13 cellular contexts compared by ENCODE assay signal in the genomic region with DNA sequence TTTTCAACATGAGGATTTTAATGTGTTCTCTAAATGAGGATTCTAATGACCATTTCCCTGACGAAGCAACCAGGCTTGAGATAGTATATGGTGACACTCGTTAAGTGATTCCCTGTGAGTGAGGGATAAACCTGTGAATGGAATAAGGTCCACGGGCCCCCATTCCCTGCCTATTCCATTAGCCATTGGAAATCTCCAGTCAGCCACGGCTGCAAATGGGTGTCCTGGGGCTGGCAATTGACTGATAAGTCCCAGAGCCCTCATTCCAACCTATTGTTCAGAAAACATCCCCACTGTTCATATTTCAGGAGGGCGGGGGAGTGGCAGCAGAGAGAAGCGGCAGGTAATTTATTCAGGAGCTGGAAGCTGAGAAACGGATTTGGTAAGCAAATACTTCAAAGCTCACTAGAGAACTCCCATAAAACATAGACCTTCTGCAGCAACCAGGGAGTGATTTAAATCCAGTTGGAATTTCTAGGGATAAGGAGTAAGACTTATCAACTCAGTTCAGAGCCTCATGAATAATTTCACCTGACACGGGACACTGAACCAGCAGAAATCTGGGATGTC. TPM values are rescaled to one million over a fixed set of nuclear protein-coding genes. Genes with fewer than 3 reads are reported as not detected.
DNase-seq lines count a peak whose midpoint lies in the region; ATAC-seq and TF ChIP-seq lines count a peak whose summit lies in the region.
"Had no signal": no experiment of that assay in that cellular context is flagged by ENCODE, and none has a peak within 500 bp of the region (broad histone marks: within the 10 kb centered on the region; RNA-seq: fewer than 3 reads in every experiment).

No MANE protein-coding gene starts in this region.

- H3K27me3 Mint-ChIP-seq in mesothelial cell of epicardium (ENCODE audit: low read depth), result peaks cover 93% of the 10 kb centered on the region

- POLR2A ChIA-PET in Panc1 (lab: Charles Lee), result interaction anchor here (0.6 to 0.7 kb wide), 2 partner anchors 183 to 232 kb away, joined by 3 to 7 read pairs; no protein-coding TSS in a partner anchor

- TF ChIP-seq CTCF in Panc1 (IDR thresholded peaks at IDR 0.05), result no peak
- no peak for TF ChIP-seq CTCF in mesothelial cell of epicardium (IDR thresholded peaks at IDR 0.05; ENCODE audit: unreplicated experiment)

- no TSS peak for BruUV-seq in Panc1 (replicated peaks; lab: Mats Ljungman, UMichigan)

- H3K27me3 ChIP-seq in HUES6 (ENCODE audit: control insufficient read depth, insufficient read depth, low read length) (peaks cover 56% of the 10 kb centered on the region), Panc1 (ENCODE audit: control insufficient read depth, insufficient read depth, low read length) (no peaks in the 10 kb centered on the region)
- H3K27me3 ChIP-seq: SJSA1 had no signal

- DNase-seq in COR-L47 (lab: John Stamatoyannopoulos, UW) (peak; percentile 26), Panc1 (ENCODE audit: low read depth, low spot score) (no peak), mesothelial cell of epicardium (ENCODE audit: low spot score in 2 of 2, unreplicated experiment in 2 of 2) (no peak), iPS-NIHi7 (ENCODE audit: extremely low spot score) (no peak)
- DNase-seq: activated CD4-positive, alpha-beta T cell treated with anti-CD3 and anti-CD28 coated beads for 36 hours; activated naive CD4-positive, alpha-beta T cell treated with anti-CD3 and anti-CD28 coated beads for 36 hours; tibial artery had no signal

- H3K27ac ChIP-seq in HUES6 (ENCODE audit: low read depth, low read length), result no peak overlapping the region
- peak overlapping the region; percentile 84 for H3K27ac ChIP-seq in Panc1 (ENCODE audit: low read length)
- H3K27ac ChIP-seq: SJSA1 had no signal

- CTCF ChIA-PET in Panc1 (lab: Charles Lee), result interaction anchor here (0.5 to 2.2 kb wide), 13 partner anchors 13 to 533 kb away, joined by 3 to 31 read pairs (median 4); no protein-coding TSS in a partner anchor

- ATAC-seq in Panc1, result no peak
- ATAC-seq in GM19351 (IDR thresholded peaks at IDR 0.05; ENCODE audit: unreplicated experiment), result no peak
- no peak for ATAC-seq in GM21447 (IDR thresholded peaks at IDR 0.05; ENCODE audit: unreplicated experiment)
- no peak for ATAC-seq in GM18519 (IDR thresholded peaks at IDR 0.05; ENCODE audit: low FRiP score, unreplicated experiment)
- ATAC-seq: activated CD4-positive, alpha-beta T cell treated with anti-CD3 and anti-CD28 coated beads for 36 hours had no signal

- peaks cover 8% of the 10 kb centered on the region for H3K9me3 Mint-ChIP-seq in mesothelial cell of epicardium

- H3K27ac Mint-ChIP-seq in mesothelial cell of epicardium, result no peak overlapping the region
- H3K27ac Mint-ChIP-seq: activated CD4-positive, alpha-beta T cell treated with anti-CD3 and anti-CD28 coated beads for 36 hours; activated naive CD4-positive, alpha-beta T cell treated with anti-CD3 and anti-CD28 coated beads for 36 hours had no signal

- peak overlapping the region; percentile 58 for H3K4me3 Mint-ChIP-seq in mesothelial cell of epicardium
- H3K4me3 Mint-ChIP-seq: activated CD4-positive, alpha-beta T cell treated with anti-CD3 and anti-CD28 coated beads for 36 hours; activated naive CD4-positive, alpha-beta T cell treated with anti-CD3 and anti-CD28 coated beads for 36 hours had no signal

- H3K36me3 ChIP-seq in HUES6 (ENCODE audit: control insufficient read depth, insufficient read depth, low read length) (no peaks in the 10 kb centered on the region), Panc1 (ENCODE audit: control insufficient read depth, insufficient read depth, low read length) (no peaks in the 10 kb centered on the region)
- H3K36me3 ChIP-seq: SJSA1, tibial artery had no signal

- H3K4me1 ChIP-seq in HUES6 (ENCODE audit: control insufficient read depth, insufficient read depth, low read length) (peaks cover 24% of the 10 kb centered on the region), Panc1 (ENCODE audit: control insufficient read depth, insufficient read depth, low read length) (peaks cover 10% of the 10 kb centered on the region)

- intact Hi-C loops in Panc1 (cut with micrococcal nuclease; ENCODE audit: unreplicated experiment), result loop anchor here (5.0 to 10.0 kb wide), 3 partner anchors 150 to 290 kb away; no protein-coding TSS in a partner anchor

- H3K4me3 ChIP-seq in HUES6 (ENCODE audit: low read depth, low read length) (peak overlapping the region; percentile 67), Panc1 (ENCODE audit: low read depth in 2 of 2, low read length in 2 of 2) (peak overlapping the region; percentile 47 to 67)
- H3K4me3 ChIP-seq: lung had no signal

- in situ Hi-C loops in Panc1 (cut with HindIII; ENCODE audit: low pct_unique_long_range_greater_than_20kb, low sequenced_read_pairs), result no loop called here

- H3K36me3 Mint-ChIP-seq in mesothelial cell of epicardium, result no peaks in the 10 kb centered on the region

- peaks cover 9% of the 10 kb centered on the region for H3K4me1 Mint-ChIP-seq in mesothelial cell of epicardium

- no peak overlapping the region for H3K9ac ChIP-seq in HUES6 (ENCODE audit: low read length)

- H3K9me3 ChIP-seq in HUES6 (ENCODE audit: control insufficient read depth, insufficient read depth, low read depth, low read length) (no peaks in the 10 kb centered on the region), Panc1 (ENCODE audit: control insufficient read depth, insufficient read depth, low read depth, low read length) (no peaks in the 10 kb centered on the region)
- H3K9me3 ChIP-seq: SJSA1 had no signal

RNA-seq across cellular contexts. Expression of gene TMEM174, which starts 42.0 kb away (rescaled TPM):
- total RNA-seq in Panc1 (2021; ENCODE audit: unreplicated experiment), result not detected
- not detected for polyA plus RNA-seq in Panc1 (2012; ENCODE audit: insufficient read length)
- not detected in 3 replicates for total RNA-seq in mesothelial cell of epicardium
- total RNA-seq: activated CD4-positive, alpha-beta T cell treated with anti-CD3 and anti-CD28 coated beads for 36 hours; activated naive CD4-positive, alpha-beta T cell treated with anti-CD3 and anti-CD28 coated beads for 36 hours; lung; SJSA1 had no signal
- polyA plus RNA-seq: lung had no signal
